Comparison of ENCODE assay signal across 11 cellular contexts in the genomic region with DNA sequence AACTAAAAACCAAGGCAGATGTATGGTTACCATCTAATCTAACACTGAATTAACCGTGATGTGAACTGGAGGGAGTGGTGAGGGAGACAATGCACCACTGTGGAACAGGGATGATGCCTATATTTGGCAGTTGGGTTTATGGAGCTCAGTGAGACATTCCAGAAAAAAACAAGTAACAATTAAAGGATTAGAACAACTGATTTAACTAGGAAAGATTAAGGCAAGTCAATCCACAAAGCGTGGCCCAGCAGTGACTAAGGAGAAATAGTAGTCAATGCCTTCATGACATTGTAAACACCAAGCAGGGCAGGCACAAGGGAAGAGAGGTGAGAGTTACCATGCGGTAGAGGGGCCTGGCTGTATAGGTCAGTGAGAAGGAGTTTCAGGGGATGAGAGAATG.
"Had no signal": no experiment of that assay in that cellular context is flagged by ENCODE, and none has a peak within 500 bp of the region (broad histone marks: within the 10 kb centered on the region; RNA-seq: fewer than 3 reads in every experiment).

No MANE protein-coding gene starts in this region.

- DNase-seq: activated CD8-positive, alpha-beta memory T cell treated with anti-CD3 and anti-CD28 coated beads, Interleukin-2, amount 50 U/mL, for 4 hours; activated effector memory CD4-positive, alpha-beta T cell treated with Interleukin-2 at 50 U/mL for 16 hours; activated naive CD8-positive, alpha-beta T cell treated with anti-CD3 and anti-CD28 coated beads, Interleukin-2, amount 10 ng/mL, durations not matched to agents 7 days and 5 days; aorta; islet precursor cell; left lung; T-helper 17 cell; transverse colon had no signal

- H3K4me1 ChIP-seq: left lung had no signal

- H3K9me3 ChIP-seq: left lung, transverse colon had no signal

- H3K27ac ChIP-seq: left lung had no signal

- ATAC-seq: left lung, T-helper 17 cell had no signal

- FAIRE-seq: bronchial epithelial cell, endothelial cell of umbilical vein, frontal cortex had no signal

- H3K27me3 ChIP-seq: left lung, transverse colon had no signal

- H3K4me3 ChIP-seq: left lung, transverse colon had no signal
